ENCODE assay signal across 22 cellular contexts in genomic region chr12:93967454-93967853, GRCh38.
A peak's percentile ranks its signal among the peaks of the same experiment; 100 is the strongest.
DNase-seq lines count a peak whose midpoint lies in the region; ATAC-seq, FAIRE-seq and TF ChIP-seq lines count a peak whose summit lies in the region.
"Had no signal": no experiment of that assay in that cellular context is flagged by ENCODE, and none has a peak within 500 bp of the region (broad histone marks: within the 10 kb centered on the region; RNA-seq: fewer than 3 reads in every experiment).

No MANE protein-coding gene starts in this region.

- FAIRE-seq in K562 (lab: Jason Lieb, UNC) (no peak), frontal cortex (lab: Jason Lieb, UNC) (no peak)
- FAIRE-seq: G401.6, GM12891, GM19239 had no signal

- H4K20me1 ChIP-seq in DND-41 (ENCODE audit: insufficient read depth, low read length) (no peaks in the 10 kb centered on the region), IMR-90 (ENCODE audit: insufficient read depth, low read length) (no peaks in the 10 kb centered on the region), K562 (replicated peaks; ENCODE audit: control insufficient read depth, insufficient read depth, low read length) (no peaks in the 10 kb centered on the region)
- H4K20me1 ChIP-seq: BLaER1 treated with 17β-estradiol and CSF1 and Interleukin-3, amounts not matched to agents 10 nM and 100 nM had no signal

- H3K9me1 ChIP-seq in IMR-90 (ENCODE audit: insufficient read depth, low read length) (no peaks in the 10 kb centered on the region), K562 (ENCODE audit: control insufficient read depth, insufficient read depth, low read length) (no peaks in the 10 kb centered on the region)

- H3K79me2 ChIP-seq in DND-41 (ENCODE audit: insufficient read depth, low read length), result no peaks in the 10 kb centered on the region
- H3K79me2 ChIP-seq in K562 (ENCODE audit: control insufficient read depth, insufficient read depth, low read length), result no peaks in the 10 kb centered on the region

- H2BK5ac ChIP-seq in IMR-90 (ENCODE audit: low read depth, low read length, poor library complexity, severe bottlenecking), result no peak overlapping the region

- no peak overlapping the region for H2BK120ac ChIP-seq in IMR-90 (ENCODE audit: low read depth, low read length)

- 100% methylated on average over 2 of the region's 6 CpGs; no CpG with 5 or more reads in 1 of the 2 experiments for WGBS in IMR-90 (ENCODE audit: extremely low coverage in 2 of 2, insufficient read length in 1 of 2), 2 experiments
- 2% methylated on average over 6 of the region's 6 CpGs for WGBS in K562 (ENCODE audit: insufficient coverage, low coverage, missing lambda C conversion rate)

- H2BK20ac ChIP-seq in IMR-90 (ENCODE audit: low read depth, low read length), result no peak overlapping the region

- no peaks in the 10 kb centered on the region for H3K27me3 ChIP-seq in DND-41 (ENCODE audit: insufficient read depth, low read length, poor library complexity)
- H3K27me3 ChIP-seq in IMR-90 (ENCODE audit: control insufficient read depth, insufficient read depth, low read length), result no peaks in the 10 kb centered on the region
- H3K27me3 ChIP-seq in K562 (ENCODE audit: control insufficient read depth in 2 of 2, insufficient read depth in 2 of 2, low read length in 2 of 2), result no peaks in the 10 kb centered on the region
- H3K27me3 ChIP-seq in naive thymus-derived CD4-positive, alpha-beta T cell (ENCODE audit: control insufficient read depth in 2 of 2, insufficient read depth in 2 of 2, low read length in 2 of 2), result no peaks in the 10 kb centered on the region
- H3K27me3 ChIP-seq in H7 (ENCODE audit: control insufficient read depth, insufficient read depth, low read length), result no peaks in the 10 kb centered on the region
- H3K27me3 ChIP-seq: BLaER1 treated with 17β-estradiol and CSF1 and Interleukin-3, amounts not matched to agents 10 nM and 100 nM had no signal

- H3K4me2 ChIP-seq in DND-41 (ENCODE audit: insufficient read depth, low read length) (no peak overlapping the region), IMR-90 (ENCODE audit: low read depth, low read length) (no peak overlapping the region), K562 (ENCODE audit: insufficient read depth, low read length) (no peak overlapping the region)

- no peak for TF ChIP-seq EP300 in K562 (IDR thresholded peaks at IDR 0.05; ENCODE audit: low read length)

- intact Hi-C loops in IMR-90 (cut with micrococcal nuclease), result no loop called here
- intact Hi-C loops in K562 (cut with micrococcal nuclease), result no loop called here
- intact Hi-C loops in naive thymus-derived CD4-positive, alpha-beta T cell (cut with micrococcal nuclease), result no loop called here

- no peak overlapping the region for H4K8ac ChIP-seq in IMR-90 (ENCODE audit: low read depth in 2 of 2, low read length in 2 of 2)

- CTCF ChIA-PET in IMR-90 (lab: Yijun Ruan, JAX) (no interaction called here), K562 (lab: Yijun Ruan, JAX; ENCODE audit: low intra/inter-chr PET ratio) (no interaction called here)
- CTCF ChIA-PET in naive thymus-derived CD4-positive, alpha-beta T cell (lab: Charles Lee), result interaction anchor here (0.5 kb wide), 1 partner anchor 115 kb away, joined by 3 read pairs; no protein-coding TSS in a partner anchor

- BruUV-seq in IMR-90 (replicated peaks; lab: Mats Ljungman, UMichigan) (no TSS peak), K562 (replicated peaks; lab: Mats Ljungman, UMichigan) (no TSS peak)

- no peak overlapping the region for H3K56ac ChIP-seq in IMR-90 (ENCODE audit: extremely low read depth, insufficient read depth, low read length)

- peaks cover 0 to 9% (median 0%) of the 10 kb centered on the region in 11 donors for H3K9me3 Mint-ChIP-seq in naive thymus-derived CD4-positive, alpha-beta T cell
- H3K9me3 Mint-ChIP-seq: CD8-positive, alpha-beta T cell had no signal

- no peak overlapping the region for H2AK9ac ChIP-seq in IMR-90 (replicated peaks; ENCODE audit: low read depth, low read length, poor library complexity)

- POLR2A ChIA-PET in IMR-90 (lab: Charles Lee; ENCODE audit: unreplicated experiment) (no interaction called here), K562 (lab: Yijun Ruan, JAX) (no interaction called here)
- POLR2A ChIA-PET in naive thymus-derived CD4-positive, alpha-beta T cell (lab: Charles Lee), result interaction anchor here (1.0 kb wide), 1 partner anchor 18 kb away, joined by 4 read pairs; no protein-coding TSS in a partner anchor

- peaks cover 35% of the 10 kb centered on the region for H3K4me1 ChIP-seq in DND-41 (ENCODE audit: insufficient read depth, low read length)
- no peaks in the 10 kb centered on the region; the same call in 1 of the 2 replicates for H3K4me1 ChIP-seq in IMR-90 (ENCODE audit: control insufficient read depth, insufficient read depth, low read length)
- H3K4me1 ChIP-seq in K562 (replicated peaks in 1 of 2; ENCODE audit: control insufficient read depth in 2 of 2, insufficient read depth in 2 of 2, low read length in 2 of 2), result peaks cover 0 to 8% of the 10 kb centered on the region in 2 experiments; a peak in 1 of 5 replicates
- H3K4me1 ChIP-seq in naive thymus-derived CD4-positive, alpha-beta T cell (ENCODE audit: control insufficient read depth in 2 of 2, insufficient read depth in 2 of 2, low read length in 2 of 2), result no peaks in the 10 kb centered on the region

- peak overlapping the region in 1 of 10 donors; percentile 33 for H3K4me3 Mint-ChIP-seq in naive thymus-derived CD4-positive, alpha-beta T cell
- H3K4me3 Mint-ChIP-seq: B cell; CD8-positive, alpha-beta T cell; H9; IgD-negative memory B cell had no signal

- TF ChIP-seq CTCF in DND-41 (IDR thresholded peaks at IDR 0.05; ENCODE audit: borderline replicate concordance, extremely low read depth, low read length, poor library complexity, severe bottlenecking), result no peak
- TF ChIP-seq CTCF in IMR-90 (conservative IDR thresholded peaks at IDR 0.05; ENCODE audit: low read depth, low read length), result no peak
- TF ChIP-seq CTCF in K562 (IDR thresholded peaks at IDR 0.05 in 2 of 3, conservative IDR thresholded peaks at IDR 0.05 in 1 of 3; ENCODE audit: insufficient read depth in 2 of 3, low read depth in 1 of 3, low read length in 3 of 3), result peak in 1 of 3 experiments; percentile 4; a peak in 1 of 6 replicates

- no peaks in the 10 kb centered on the region for H3K79me1 ChIP-seq in IMR-90 (ENCODE audit: low read depth in 1 of 2, low read length in 2 of 2)

- peaks cover 3 to 23% (median 15%) of the 10 kb centered on the region in 7 donors for H3K4me1 Mint-ChIP-seq in naive thymus-derived CD4-positive, alpha-beta T cell
- H3K4me1 Mint-ChIP-seq: B cell, H9, IgD-negative memory B cell had no signal

- H3K4me3 ChIP-seq in DND-41 (ENCODE audit: low read depth in 1 of 2, low read length in 2 of 2), result no peak overlapping the region
- no peak overlapping the region for H3K4me3 ChIP-seq in IMR-90 (ENCODE audit: insufficient read depth, low read depth, low read length)
- H3K4me3 ChIP-seq in K562, result no peak overlapping the region
- H3K4me3 ChIP-seq in naive thymus-derived CD4-positive, alpha-beta T cell (ENCODE audit: low read length), result no peak overlapping the region
- no peak overlapping the region for H3K4me3 ChIP-seq in H7 (ENCODE audit: insufficient read depth, low read depth, low read length)
- H3K4me3 ChIP-seq: BLaER1 treated with 17β-estradiol and CSF1 and Interleukin-3, amounts not matched to agents 10 nM and 100 nM had no signal

- peak overlapping the region; percentile 74; the same call in 1 of the 2 replicates for H3K18ac ChIP-seq in IMR-90 (ENCODE audit: low read depth, low read length)

- in situ Hi-C loops in IMR-90 (cut with MboI; ENCODE audit: low sequenced_read_pairs), result no loop called here
- in situ Hi-C loops in K562 (cut with MboI), result no loop called here

- peaks cover 0 to 5% (median 3%) of the 10 kb centered on the region in 5 donors for H3K36me3 Mint-ChIP-seq in naive thymus-derived CD4-positive, alpha-beta T cell
- H3K36me3 Mint-ChIP-seq: CD8-positive, alpha-beta T cell; IgD-negative memory B cell had no signal

- no peak overlapping the region for H2BK15ac ChIP-seq in IMR-90 (ENCODE audit: low read depth, low read length)

- H2AFZ ChIP-seq in DND-41 (ENCODE audit: low read depth, low read length) (peak overlapping the region; percentile 10; the same call in 1 of the 2 replicates), IMR-90 (replicated peaks; ENCODE audit: low read length, poor library complexity) (no peak overlapping the region), K562 (ENCODE audit: low read depth, low read length) (peak overlapping the region; percentile 19; the same call in 1 of the 2 replicates)

- no peak overlapping the region for H4K91ac ChIP-seq in IMR-90 (ENCODE audit: insufficient read depth, low read depth, low read length)

- H3K27ac ChIP-seq in DND-41 (ENCODE audit: low read length), result peak overlapping the region; percentile 71
- no peak overlapping the region for H3K27ac ChIP-seq in IMR-90 (ENCODE audit: insufficient read depth, low read length)
- H3K27ac ChIP-seq in K562 (ENCODE audit: extremely low read depth, low read depth, low read length), result no peak overlapping the region
- H3K27ac ChIP-seq in naive thymus-derived CD4-positive, alpha-beta T cell (ENCODE audit: low read depth, low read length), result no peak overlapping the region
- H3K27ac ChIP-seq: BLaER1 treated with 17β-estradiol and CSF1 and Interleukin-3, amounts not matched to agents 10 nM and 100 nM; HL-60 had no signal

- TF ChIP-seq RAD21 in IMR-90 (IDR thresholded peaks at IDR 0.05; ENCODE audit: low read length) (no peak), K562 (CRISPR knock-in tag; conservative IDR thresholded peaks at IDR 0.05 in 1 of 2, IDR thresholded peaks at IDR 0.05 in 1 of 2) (peak in 1 of 2 experiments; percentile 24; a peak in 1 of 4 replicates)

- ATAC-seq in DND-41 (ENCODE audit: insufficient read depth, low read depth) (no peak), IMR-90 (ENCODE audit: low read depth) (no peak), K562 (peak; percentile 50; the same call in 2 of the 3 replicates), GM21515 (IDR thresholded peaks at IDR 0.05; ENCODE audit: unreplicated experiment) (no peak)
- peak; percentile 46 for ATAC-seq in naive thymus-derived CD4-positive, alpha-beta T cell
- ATAC-seq: CD8-positive, alpha-beta T cell had no signal

- dilution Hi-C loops in IMR-90 (cut with HindIII; ENCODE audit: low sequenced_read_pairs, unreplicated experiment), result no loop called here

- H3K23ac ChIP-seq in IMR-90 (ENCODE audit: low read depth, low read length), result peak overlapping the region; percentile 45; the same call in 1 of the 2 replicates

- DNase-seq in DND-41 (no peak), IMR-90 (no peak), K562 (ENCODE audit: extremely low read depth in 1 of 4, low spot score in 3 of 4) (no peak), COR-L47 (lab: John Stamatoyannopoulos, UW) (no peak), H7 (no peak), frontal cortex (ENCODE audit: low spot score in 2 of 2) (no peak)
- DNase-seq in naive thymus-derived CD4-positive, alpha-beta T cell, result peak in 4 of 9 donors; percentile 6 to 44 (median 28)
- DNase-seq: 8988T; CD8-positive, alpha-beta T cell; DMS 273 treated with DMSO at 0.1 percent for 48 hours; DMS53; GOT3; H9; KG1 had no signal

- no peak overlapping the region for H3K9ac ChIP-seq in DND-41 (ENCODE audit: low read depth, low read length)
- no peak overlapping the region for H3K9ac ChIP-seq in IMR-90 (ENCODE audit: low read depth, low read length)
- H3K9ac ChIP-seq in K562 (ENCODE audit: insufficient read depth in 1 of 2, low read depth in 2 of 2, low read length in 2 of 2), result no peak overlapping the region
- H3K9ac ChIP-seq: BLaER1 treated with 17β-estradiol and CSF1 and Interleukin-3, amounts not matched to agents 10 nM and 100 nM had no signal

- H3K36me3 ChIP-seq in DND-41 (ENCODE audit: insufficient read depth, low read length), result no peaks in the 10 kb centered on the region
- H3K36me3 ChIP-seq in IMR-90 (ENCODE audit: control insufficient read depth, insufficient read depth, low read length), result no peaks in the 10 kb centered on the region
- H3K36me3 ChIP-seq in K562 (ENCODE audit: control insufficient read depth, insufficient read depth, low read length), result no peaks in the 10 kb centered on the region
- H3K36me3 ChIP-seq in naive thymus-derived CD4-positive, alpha-beta T cell (ENCODE audit: control insufficient read depth in 2 of 3, insufficient read depth in 3 of 3, low read length in 3 of 3), result no peaks in the 10 kb centered on the region
- H3K36me3 ChIP-seq in H7 (replicated peaks; ENCODE audit: control insufficient read depth, insufficient read depth, low read length), result no peaks in the 10 kb centered on the region
- H3K36me3 ChIP-seq: BLaER1 treated with 17β-estradiol and CSF1 and Interleukin-3, amounts not matched to agents 10 nM and 100 nM had no signal

- H3K14ac ChIP-seq in IMR-90 (replicated peaks; ENCODE audit: low read depth, low read length), result no peak overlapping the region

- peak overlapping the region in 2 of 9 donors; percentile 0 to 33 for H3K27ac Mint-ChIP-seq in naive thymus-derived CD4-positive, alpha-beta T cell
- H3K27ac Mint-ChIP-seq: B cell; CD8-positive, alpha-beta T cell; H9; IgD-negative memory B cell had no signal

- peaks cover 0 to 10% (median 4%) of the 10 kb centered on the region in 5 donors for H3K27me3 Mint-ChIP-seq in naive thymus-derived CD4-positive, alpha-beta T cell

- TF ChIP-seq POLR2A in IMR-90 (IDR thresholded peaks at IDR 0.05; ENCODE audit: low read depth, low read length) (no peak), K562 (conservative IDR thresholded peaks at IDR 0.05) (no peak)

- H3K4ac ChIP-seq in IMR-90 (ENCODE audit: low read depth, low read length), result no peak overlapping the region

- H4K5ac ChIP-seq in IMR-90 (ENCODE audit: low read depth, low read length), result no peak overlapping the region; the same call in 1 of the 2 replicates

- no peak overlapping the region for H2AK5ac ChIP-seq in IMR-90 (ENCODE audit: low read depth, low read length)

- H3K9me3 ChIP-seq in DND-41 (ENCODE audit: insufficient read depth, low read length, severe bottlenecking), result no peaks in the 10 kb centered on the region
- H3K9me3 ChIP-seq in IMR-90 (ENCODE audit: control insufficient read depth, insufficient read depth, low read length), result peaks cover 5% of the 10 kb centered on the region; the same call in 1 of the 2 replicates
- no peaks in the 10 kb centered on the region for H3K9me3 ChIP-seq in K562 (replicated peaks; ENCODE audit: control insufficient read depth, insufficient read depth, low read depth, low read length)
- no peaks in the 10 kb centered on the region for H3K9me3 ChIP-seq in naive thymus-derived CD4-positive, alpha-beta T cell (ENCODE audit: control insufficient read depth in 2 of 3, low read length in 3 of 3)

Comparison
In these comparisons a context has a peak if more than half of its experiments do, and no peak if none do; other contexts are left out.
1. ATAC-seq: peak in K562 (single experiment) and naive thymus-derived CD4-positive, alpha-beta T cell (single experiment); none in DND-41 (single experiment), IMR-90 (single experiment) and GM21515 (single experiment).